ENCODE assay signal across 15 cellular contexts in genomic region chr1:110766336-110766647, GRCh38.
"Had no signal": no experiment of that assay in that cellular context is flagged by ENCODE, and none has a peak within 500 bp of the region (broad histone marks: within the 10 kb centered on the region; RNA-seq: fewer than 3 reads in every experiment).

No MANE protein-coding gene starts in this region.

- H3K4me1 ChIP-seq: esophagus muscularis mucosa, gastroesophageal sphincter, left lung, psoas muscle, tibial nerve had no signal

- H3K27ac Mint-ChIP-seq: stimulated activated naive CD8-positive, alpha-beta T cell treated with anti-CD3 and anti-CD28 coated beads, Interleukin-15, Interleukin-2, amounts not matched to agents 100 ng/mL and 50 ng/mL, for 24 hours had no signal

- ATAC-seq: gastroesophageal sphincter had no signal

- H3K9me3 ChIP-seq: esophagus muscularis mucosa, gastroesophageal sphincter, heart right ventricle, left lung, mucosa of descending colon, ovary, psoas muscle, tibial nerve had no signal

- H3K36me3 Mint-ChIP-seq: naive B cell had no signal

- DNase-seq: aorta, cortex of kidney, left lung, psoas muscle, T1000 had no signal

- H3K4me3 ChIP-seq: esophagus muscularis mucosa, gastroesophageal sphincter, heart right ventricle, left lung, mucosa of descending colon, ovary, psoas muscle, skin epidermis, tibial nerve had no signal

- H3K4me3 Mint-ChIP-seq: activated T-cell treated with anti-CD3 and anti-CD28 coated beads, Interleukin-2, amount 50 U/mL, for 4 hours; stimulated activated naive CD8-positive, alpha-beta T cell treated with anti-CD3 and anti-CD28 coated beads, Interleukin-15, Interleukin-2, amounts not matched to agents 100 ng/mL and 50 ng/mL, for 24 hours had no signal

- H3K36me3 ChIP-seq: esophagus muscularis mucosa, gastroesophageal sphincter, heart right ventricle, left lung, ovary, tibial nerve had no signal

- H3K27me3 ChIP-seq: left lung, ovary, tibial nerve had no signal

- H3K9me3 Mint-ChIP-seq: activated T-cell treated with anti-CD3 and anti-CD28 coated beads, Interleukin-2, amount 50 U/mL, for 4 hours; naive B cell; stimulated activated naive CD8-positive, alpha-beta T cell treated with anti-CD3 and anti-CD28 coated beads, Interleukin-15, Interleukin-2, amounts not matched to agents 100 ng/mL and 50 ng/mL, for 24 hours had no signal

- H3K27ac ChIP-seq: esophagus muscularis mucosa, gastroesophageal sphincter, heart right ventricle, left lung, ovary, psoas muscle, skin epidermis, tibial nerve had no signal
